In genomic region chr18:22471546-22472131, GRCh38 we compare ENCODE assay signal across 12 cellular contexts. TPM values are rescaled to one million over a fixed set of nuclear protein-coding genes. Genes with fewer than 3 reads are reported as not detected.
A peak's percentile ranks its signal among the peaks of the same experiment; 100 is the strongest.
DNase-seq lines count a peak whose midpoint lies in the region; ATAC-seq and TF ChIP-seq lines count a peak whose summit lies in the region.
"Had no signal": no experiment of that assay in that cellular context is flagged by ENCODE, and none has a peak within 500 bp of the region (broad histone marks: within the 10 kb centered on the region; RNA-seq: fewer than 3 reads in every experiment).

No MANE protein-coding gene starts in this region.

- TF ChIP-seq CTCF in fibroblast of pulmonary artery (IDR thresholded peaks at IDR 0.05; ENCODE audit: low read length, missing control alignments), result no peak
- no peak for TF ChIP-seq CTCF in lower lobe of right lung (IDR thresholded peaks at IDR 0.05)
- no peak for TF ChIP-seq CTCF in vagina (IDR thresholded peaks at IDR 0.05)
- no peak for TF ChIP-seq CTCF in breast epithelium (IDR thresholded peaks at IDR 0.05)

- H3K9me3 ChIP-seq in lower lobe of right lung, result no peaks in the 10 kb centered on the region
- no peaks in the 10 kb centered on the region for H3K9me3 ChIP-seq in vagina
- no peaks in the 10 kb centered on the region for H3K9me3 ChIP-seq in breast epithelium
- H3K9me3 ChIP-seq: neutrophil had no signal

- H3K27ac ChIP-seq in lower lobe of right lung, result peak overlapping the region; percentile 70
- H3K27ac ChIP-seq in vagina, result peak overlapping the region; percentile 27
- H3K27ac ChIP-seq in breast epithelium, result peak overlapping the region in 1 of 2 donors; percentile 4
- H3K27ac ChIP-seq: neutrophil had no signal

- ATAC-seq in lower lobe of right lung (peak; percentile 65 to 74), GM18907 (IDR thresholded peaks at IDR 0.05; ENCODE audit: unreplicated experiment) (no peak), GM21737 (IDR thresholded peaks at IDR 0.05; ENCODE audit: unreplicated experiment) (no peak)

- H3K4me3 ChIP-seq in fibroblast of pulmonary artery (replicated peaks; ENCODE audit: low read depth, low read length), result no peak overlapping the region
- no peak overlapping the region for H3K4me3 ChIP-seq in lower lobe of right lung
- H3K4me3 ChIP-seq in vagina, result no peak overlapping the region
- no peak overlapping the region for H3K4me3 ChIP-seq in breast epithelium

- H3K27me3 ChIP-seq in lower lobe of right lung (ENCODE audit: low read depth) (no peaks in the 10 kb centered on the region), vagina (no peaks in the 10 kb centered on the region), breast epithelium (no peaks in the 10 kb centered on the region)
- H3K27me3 ChIP-seq: neutrophil had no signal

- TF ChIP-seq POLR2A in vagina (IDR thresholded peaks at IDR 0.05) (no peak), breast epithelium (IDR thresholded peaks at IDR 0.05) (no peak)

- DNase-seq in T1000 (lab: John Stamatoyannopoulos, UW) (peak; percentile 17), fibroblast of pulmonary artery (ENCODE audit: low read depth) (peak; percentile 77), lower lobe of right lung (no peak), vagina (ENCODE audit: extremely low spot score in 2 of 2) (no peak), breast epithelium (ENCODE audit: low spot score in 2 of 2) (no peak), NCI-H2081 (lab: John Stamatoyannopoulos, UW) (no peak)
- DNase-seq: amniotic stem cell; NCI-H345; stimulated activated CD4-positive, alpha-beta T cell treated with anti-CD3 and anti-CD28 coated beads, Interleukin-4, amount 100 ng/mL, for 1 hour had no signal

- H3K4me1 ChIP-seq in lower lobe of right lung (peaks cover 52% of the 10 kb centered on the region), vagina (peaks cover 23% of the 10 kb centered on the region), breast epithelium (peaks cover 0 to 6% of the 10 kb centered on the region in 2 donors)

- H3K36me3 ChIP-seq in lower lobe of right lung (no peaks in the 10 kb centered on the region), vagina (no peaks in the 10 kb centered on the region), breast epithelium (no peaks in the 10 kb centered on the region)
- H3K36me3 ChIP-seq: neutrophil had no signal

- intact Hi-C loops in lower lobe of right lung (cut with DNase I), result no loop called here
- intact Hi-C loops in vagina (cut with DNase I), result no loop called here
- intact Hi-C loops in breast epithelium (cut with DNase I; ENCODE audit: low total_unique reads), result no loop called here

RNA-seq across cellular contexts. Expression of gene CTAGE1, which starts 53.9 kb away (rescaled TPM):
- total RNA-seq in lower lobe of right lung (not detected), vagina (not detected), breast epithelium (not detected)

Comparison
In these comparisons a context has a peak if more than half of its experiments do, and no peak if none do; other contexts are left out.
1. DNase-seq: peak in T1000 (single experiment) and fibroblast of pulmonary artery (single experiment); none in lower lobe of right lung (single experiment), vagina (0 of 2), breast epithelium (0 of 2) and NCI-H2081 (0 of 2).
2. ATAC-seq: peak in lower lobe of right lung (2 of 2); none in GM18907 (single experiment) and GM21737 (single experiment).